ENCODE assay signal across 7 cellular contexts in the genomic region with DNA sequence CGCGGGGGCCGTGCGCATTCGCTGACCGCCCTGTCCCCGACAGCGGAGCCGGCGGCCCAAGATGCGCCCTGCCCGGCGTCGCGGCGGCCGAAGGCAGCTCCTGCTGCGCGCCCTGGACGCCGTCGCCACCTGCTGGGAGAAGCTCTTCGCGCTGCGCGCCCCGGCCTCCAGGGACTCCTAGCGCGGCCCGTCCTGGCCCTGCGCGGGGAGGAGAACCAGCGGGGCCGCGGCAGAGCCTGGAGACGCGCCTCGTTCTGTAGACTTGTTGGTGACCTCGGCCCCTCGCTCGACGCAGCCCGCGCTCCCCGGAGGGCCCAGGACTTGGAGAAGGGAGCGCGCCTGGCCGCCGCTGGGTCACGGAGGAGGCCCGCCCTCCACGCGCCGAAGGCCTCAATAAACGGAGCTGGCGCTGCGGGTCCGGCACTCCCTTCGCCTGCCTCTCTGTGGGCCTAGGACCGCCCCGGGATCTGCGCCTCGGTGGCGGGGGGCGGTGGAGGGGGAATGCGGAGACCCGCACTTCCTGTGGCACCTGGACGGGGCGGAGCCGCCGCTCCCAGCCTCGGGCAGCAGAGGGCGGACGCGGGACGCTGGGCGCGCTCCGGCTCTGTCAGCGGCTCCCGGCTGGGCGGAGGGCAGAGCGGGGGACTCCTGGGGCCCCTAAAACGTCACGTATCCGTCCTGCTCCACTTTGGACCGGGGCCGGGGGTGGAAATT. TPM values are rescaled to one million over a fixed set of nuclear protein-coding genes. Genes with fewer than 3 reads are reported as not detected.
A peak's percentile ranks its signal among the peaks of the same experiment; 100 is the strongest.
DNase-seq lines count a peak whose midpoint lies in the region; ATAC-seq and TF ChIP-seq lines count a peak whose summit lies in the region.

No MANE protein-coding gene starts in this region.

- TF ChIP-seq POLR2A in GM15510 (IDR thresholded peaks at IDR 0.05; ENCODE audit: borderline replicate concordance, extremely low read depth, insufficient read length), result peak; percentile 12

- H3K27ac ChIP-seq in coronary artery, result peak overlapping the region in 1 of 2 donors; percentile 63

- peak; percentile 49 for ATAC-seq in HG02840 (IDR thresholded peaks at IDR 0.05; ENCODE audit: low FRiP score, unreplicated experiment)

- peak overlapping the region; percentile 75 for H3K4me3 ChIP-seq in coronary artery

- peak; percentile 81 for DNase-seq in NCI-H2171 (lab: John Stamatoyannopoulos, UW)
- peak; percentile 78 for DNase-seq in activated CD4-positive, CD25-positive, alpha-beta regulatory T cell treated with anti-CD3 and anti-CD28 coated beads, Interleukin-2, amount 50 U/mL, for 72 hours
- DNase-seq in coronary artery (ENCODE audit: low spot score), result no peak
- peak; percentile 90 to 99 for DNase-seq in lung microvascular endothelial cell (ENCODE audit: low read depth in 2 of 2)
- DNase-seq in stimulated activated CD8-positive, alpha-beta memory T cell treated with anti-CD3 and anti-CD28 coated beads, Interleukin-12 subunit alpha, Interleukin-12 subunit beta, amount 100 ng/mL, for 4 hours (ENCODE audit: low read depth), result peak; percentile 65

- TF ChIP-seq CTCF in coronary artery (IDR thresholded peaks at IDR 0.05), result peak; percentile 56

RNA-seq across cellular contexts. Expression of a gene that starts 2.8 kb away (rescaled TPM):
- total RNA-seq in lung microvascular endothelial cell, result 4.8 and 6.9 TPM in 2 replicates

RNA-seq across cellular contexts. Expression of a gene that starts 10.7 kb away (rescaled TPM):
- total RNA-seq in lung microvascular endothelial cell, result 23.8 and 29.6 TPM in 2 replicates

RNA-seq across cellular contexts. Expression of a gene that starts 24.3 kb away (rescaled TPM):
- 25.5 and 30.6 TPM in 2 replicates for total RNA-seq in lung microvascular endothelial cell

RNA-seq across cellular contexts. Expression of a gene that starts 40.6 kb away (rescaled TPM):
- 12.6 and 18.7 TPM in 2 replicates for total RNA-seq in lung microvascular endothelial cell

RNA-seq across cellular contexts. Expression of a gene that starts 41.1 kb away (rescaled TPM):
- total RNA-seq in lung microvascular endothelial cell, result 1.7 and 3.0 TPM in 2 replicates
